ENCODE assay signal across 9 cellular contexts in the genomic region with DNA sequence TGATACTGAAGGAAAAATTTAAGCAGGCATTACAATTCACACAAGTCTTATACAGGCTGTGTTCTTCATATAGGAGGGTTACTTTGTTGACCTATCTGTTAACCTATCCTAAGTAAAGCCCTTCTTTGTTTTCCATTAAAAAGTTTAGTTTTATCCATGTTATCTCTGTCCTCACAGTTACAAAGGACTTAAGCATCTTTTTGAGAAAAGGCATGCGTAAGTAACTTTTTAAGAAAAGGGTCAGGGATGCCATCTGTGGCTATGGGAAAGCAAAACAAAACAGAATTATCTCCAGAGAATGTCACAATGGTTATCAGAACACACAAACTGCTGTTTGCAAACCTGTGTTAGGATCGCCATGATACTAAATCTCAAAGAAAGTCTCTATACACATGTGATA.
"Had no signal": no experiment of that assay in that cellular context is flagged by ENCODE, and none has a peak within 500 bp of the region (broad histone marks: within the 10 kb centered on the region; RNA-seq: fewer than 3 reads in every experiment).

No MANE protein-coding gene starts in this region.

- H3K4me3 Mint-ChIP-seq: HFFc6, IgD-negative memory B cell had no signal

- H2AFZ ChIP-seq: GM23248 had no signal

- H3K4me3 ChIP-seq: GM23248, HAP-1 had no signal

- DNase-seq: GM23248, GOT3, H7, HFFc6 had no signal

- H3K9me3 ChIP-seq: HAP-1 had no signal

- H3K27ac Mint-ChIP-seq: HFFc6, IgD-negative memory B cell had no signal

- ATAC-seq: HCT116, HepG2 had no signal

- H3K4me1 ChIP-seq: HAP-1 had no signal

- H3K27ac ChIP-seq: GM23248, HL-60 had no signal

- H3K9ac ChIP-seq: GM23248 had no signal

- H3K36me3 ChIP-seq: HAP-1 had no signal
